In genomic region chr20:63699466-63700198, GRCh38 we compare ENCODE assay signal across 1 cellular context.
TF ChIP-seq lines count a peak whose summit lies in the region.

No MANE protein-coding gene starts in this region.

TF ChIP-seq in SK-N-SH, 30 proteins besides CTCF, POLR2A, EP300 and RAD21 (continued from another document):
- TF ChIP-seq CHD2 (IDR thresholded peaks at IDR 0.05; ENCODE audit: low read length, partially characterized antibody): no peak
